Comparison of ENCODE assay signal across 11 cellular contexts in the genomic region with DNA sequence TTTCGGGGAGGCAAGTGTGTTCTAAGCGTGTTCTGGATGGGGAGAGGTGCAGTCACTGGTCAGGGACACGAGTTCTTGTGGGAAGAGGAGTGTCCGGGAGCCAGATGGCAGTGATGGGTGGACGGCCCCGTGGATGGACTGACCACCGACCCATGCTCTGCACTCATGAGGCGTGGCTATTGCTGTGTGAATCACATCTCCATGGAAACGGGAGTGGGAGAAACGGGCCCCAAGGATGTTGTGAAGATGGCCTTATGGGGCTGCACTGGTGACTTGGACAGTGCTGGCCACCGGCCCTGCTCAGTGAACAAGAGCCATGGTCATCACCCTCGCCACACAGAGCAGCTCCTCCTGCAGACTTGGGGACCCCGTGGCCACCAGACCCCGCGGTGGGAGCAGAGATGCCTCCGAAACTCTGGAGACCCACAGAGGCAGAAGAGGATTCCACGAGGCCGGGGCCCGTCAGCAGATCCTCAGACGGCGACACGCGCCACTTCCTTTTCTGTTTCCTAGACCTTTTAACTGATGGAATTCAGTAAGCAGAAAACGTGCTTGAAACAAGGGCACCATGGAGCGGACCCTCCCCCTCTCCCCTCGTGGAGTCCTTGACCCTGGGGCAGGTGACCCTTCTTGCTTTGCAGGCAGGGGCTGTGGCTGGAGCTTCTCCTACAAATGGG. TPM values are rescaled to one million over a fixed set of nuclear protein-coding genes. Genes with fewer than 3 reads are reported as not detected.
DNase-seq lines count a peak whose midpoint lies in the region.
"Had no signal": no experiment of that assay in that cellular context is flagged by ENCODE, and none has a peak within 500 bp of the region (broad histone marks: within the 10 kb centered on the region; RNA-seq: fewer than 3 reads in every experiment).

No MANE protein-coding gene starts in this region.

- H3K23ac ChIP-seq in neuronal stem cell (ENCODE audit: low read depth, low read length, poor library complexity) = no peak overlapping the region

- H3K79me1 ChIP-seq in neuronal stem cell (ENCODE audit: low read depth, low read length) = peaks cover 6% of the 10 kb centered on the region

- peaks cover 14% of the 10 kb centered on the region for H3K36me3 ChIP-seq in Karpas-422 (ENCODE audit: insufficient read depth, low read length)
- no peaks in the 10 kb centered on the region for H3K36me3 ChIP-seq in adipocyte (ENCODE audit: control insufficient read depth, insufficient read depth, low read length, severe bottlenecking)
- H3K36me3 ChIP-seq in neuronal stem cell (replicated peaks in 1 of 2; ENCODE audit: control insufficient read depth in 2 of 2, insufficient read depth in 2 of 2, low read length in 2 of 2) = no peaks in the 10 kb centered on the region
- H3K36me3 ChIP-seq: sigmoid colon had no signal

- no peaks in the 10 kb centered on the region; the same call in 1 of the 2 replicates for H3K9me3 ChIP-seq in Karpas-422 (ENCODE audit: low read length)
- H3K9me3 ChIP-seq in adipocyte (ENCODE audit: control insufficient read depth, low read length) = no peaks in the 10 kb centered on the region
- H3K9me3 ChIP-seq in neuronal stem cell (replicated peaks in 1 of 2; ENCODE audit: control insufficient read depth in 2 of 2, insufficient read depth in 1 of 2, low read depth in 1 of 2, low read length in 2 of 2) = peaks cover 0 to 1% of the 10 kb centered on the region in 2 donors
- H3K9me3 ChIP-seq: body of pancreas, sigmoid colon had no signal

- H3K4me1 ChIP-seq in Karpas-422 (ENCODE audit: low read length) (peaks cover 9% of the 10 kb centered on the region), adipocyte (ENCODE audit: control insufficient read depth, insufficient read depth, low read length) (peaks cover 31% of the 10 kb centered on the region), neuronal stem cell (ENCODE audit: control insufficient read depth in 2 of 2, insufficient read depth in 1 of 2, low read depth in 1 of 2, low read length in 2 of 2) (peaks cover 2 to 9% of the 10 kb centered on the region in 2 donors)

- no peak overlapping the region for H2BK15ac ChIP-seq in neuronal stem cell (ENCODE audit: low read length)

- no peaks in the 10 kb centered on the region for H3K27me3 ChIP-seq in Karpas-422 (ENCODE audit: low read length)
- no peaks in the 10 kb centered on the region for H3K27me3 ChIP-seq in adipocyte (replicated peaks; ENCODE audit: control insufficient read depth, insufficient read depth, low read length)
- H3K27me3 ChIP-seq in neuronal stem cell (ENCODE audit: control insufficient read depth in 3 of 3, insufficient read depth in 3 of 3, low read depth in 1 of 3, low read length in 3 of 3) = no peaks in the 10 kb centered on the region
- H3K27me3 ChIP-seq: body of pancreas, sigmoid colon had no signal

- no peak overlapping the region for H2BK12ac ChIP-seq in neuronal stem cell (ENCODE audit: low read length)

- peak overlapping the region; percentile 83 for H3K18ac ChIP-seq in neuronal stem cell (ENCODE audit: low read length)

- H3K14ac ChIP-seq in neuronal stem cell (ENCODE audit: low read length) = no peak overlapping the region

- H3K9me2 ChIP-seq in Karpas-422 (replicated peaks; ENCODE audit: insufficient read depth, low read length) = no peaks in the 10 kb centered on the region

- no peak overlapping the region for H4K91ac ChIP-seq in neuronal stem cell (ENCODE audit: low read depth, low read length, poor library complexity)

- peak; percentile 21 for DNase-seq in activated CD4-positive, alpha-beta T cell treated with anti-CD3 and anti-CD28 coated beads for 48 hours
- no peak for DNase-seq in activated CD4-positive, alpha-beta T cell treated with anti-CD3 and anti-CD28 coated beads, Interleukin-2, amount 50 U/mL, for 4 hours
- peak; percentile 69 for DNase-seq in Karpas-422
- DNase-seq in adipocyte (ENCODE audit: low read depth) = no peak
- DNase-seq in neuronal stem cell (ENCODE audit: low spot score) = no peak
- DNase-seq in cerebellum (ENCODE audit: low spot score) = no peak
- DNase-seq in central memory CD4-positive, alpha-beta T cell = no peak
- DNase-seq in activated CD8-positive, alpha-beta memory T cell treated with anti-CD3 and anti-CD28 coated beads for 24 hours = no peak

- H2AFZ ChIP-seq in Karpas-422 (ENCODE audit: low read length) = no peak overlapping the region
- H2AFZ ChIP-seq in neuronal stem cell (ENCODE audit: low read length) = peak overlapping the region; percentile 11

- H2BK120ac ChIP-seq in neuronal stem cell (ENCODE audit: low read depth, low read length) = peak overlapping the region; percentile 31

- H3K9ac ChIP-seq in Karpas-422 (ENCODE audit: low read length) (peak overlapping the region; percentile 99), adipocyte (ENCODE audit: low read length) (peak overlapping the region; percentile 51), neuronal stem cell (ENCODE audit: low read depth, low read length, poor library complexity) (peak overlapping the region; percentile 44)

- H2BK5ac ChIP-seq in neuronal stem cell (ENCODE audit: low read length) = no peak overlapping the region

- H3K4me2 ChIP-seq in Karpas-422 (ENCODE audit: low read depth, low read length, poor library complexity, severe bottlenecking) (peak overlapping the region; percentile 81), neuronal stem cell (ENCODE audit: insufficient read depth, low read length, poor library complexity, severe bottlenecking) (no peak overlapping the region)

- H3K4ac ChIP-seq in neuronal stem cell (ENCODE audit: low read length) = no peak overlapping the region

- peak overlapping the region; percentile 95 for H2AK5ac ChIP-seq in neuronal stem cell (ENCODE audit: low read depth, low read length)

- H3K4me3 ChIP-seq in Karpas-422 (ENCODE audit: low read length) (peak overlapping the region; percentile 99), adipocyte (ENCODE audit: low read length) (no peak overlapping the region), neuronal stem cell (ENCODE audit: low read length in 2 of 2) (no peak overlapping the region)
- H3K4me3 ChIP-seq: body of pancreas, lung had no signal

- peak overlapping the region; percentile 85 for H3K27ac ChIP-seq in Karpas-422 (ENCODE audit: low read length)
- no peak overlapping the region for H3K27ac ChIP-seq in neuronal stem cell (replicated peaks; ENCODE audit: low read length)

- H3K79me2 ChIP-seq in Karpas-422 (ENCODE audit: low read length) = peaks cover 57% of the 10 kb centered on the region

- no peak overlapping the region for H4K8ac ChIP-seq in neuronal stem cell (ENCODE audit: low read depth, low read length)

- no CpG with 5 or more reads among the region's 26 CpGs for WGBS in neuronal stem cell (ENCODE audit: extremely low coverage in 2 of 2, insufficient read length in 2 of 2, insufficient replicate concordance in 1 of 2), 2 donors

- peaks cover 46% of the 10 kb centered on the region for H4K20me1 ChIP-seq in Karpas-422 (ENCODE audit: insufficient read depth, low read depth, low read length)

RNA-seq across cellular contexts. Expression of gene GAS6, which starts 47.5 kb away (rescaled TPM):
- total RNA-seq in Karpas-422 (2014; rRNA removed; shearing (Covaris generic); ENCODE audit: low replicate concordance) = not detected in 2 replicates
- polyA plus RNA-seq in neuronal stem cell (2013, experiment 1 of 2) = 34.2 TPM
- 33.8 TPM for polyA plus RNA-seq in neuronal stem cell (2013, experiment 2 of 2)
- 18.1 TPM for total RNA-seq in cerebellum

RNA-seq across cellular contexts. Expression of gene TMEM255B, which starts 57.4 kb away (rescaled TPM):
- 0.86 and 1.4 TPM in 2 replicates for total RNA-seq in Karpas-422 (2014; rRNA removed; shearing (Covaris generic); ENCODE audit: low replicate concordance)
- 2.5 TPM for polyA plus RNA-seq in neuronal stem cell (2013, experiment 1 of 2)
- polyA plus RNA-seq in neuronal stem cell (2013, experiment 2 of 2) = 2.2 TPM
- total RNA-seq in cerebellum = 7.9 TPM

Comparison
In these comparisons a context has a peak if more than half of its experiments do, and no peak if none do; other contexts are left out.
1. DNase-seq: peak in activated CD4-positive, alpha-beta T cell treated with anti-CD3 and anti-CD28 coated beads for 48 hours (single experiment) and Karpas-422 (single experiment); none in activated CD4-positive, alpha-beta T cell treated with anti-CD3 and anti-CD28 coated beads, Interleukin-2, amount 50 U/mL, for 4 hours (0 of 2), adipocyte (single experiment), neuronal stem cell (single experiment), cerebellum (single experiment), central memory CD4-positive, alpha-beta T cell (single experiment) and activated CD8-positive, alpha-beta memory T cell treated with anti-CD3 and anti-CD28 coated beads for 24 hours (single experiment).
2. H3K9ac ChIP-seq: peak in every context shown above with its lines; median percentile 99 in Karpas-422; 51 in adipocyte; 44 in neuronal stem cell.
3. RNA of gene GAS6, which starts 47.5 kb away (total RNA-seq): 18.1 TPM in cerebellum (single experiment); not detected in Karpas-422; every median in the first group is over 10 times any median in the second.